In the genomic region with DNA sequence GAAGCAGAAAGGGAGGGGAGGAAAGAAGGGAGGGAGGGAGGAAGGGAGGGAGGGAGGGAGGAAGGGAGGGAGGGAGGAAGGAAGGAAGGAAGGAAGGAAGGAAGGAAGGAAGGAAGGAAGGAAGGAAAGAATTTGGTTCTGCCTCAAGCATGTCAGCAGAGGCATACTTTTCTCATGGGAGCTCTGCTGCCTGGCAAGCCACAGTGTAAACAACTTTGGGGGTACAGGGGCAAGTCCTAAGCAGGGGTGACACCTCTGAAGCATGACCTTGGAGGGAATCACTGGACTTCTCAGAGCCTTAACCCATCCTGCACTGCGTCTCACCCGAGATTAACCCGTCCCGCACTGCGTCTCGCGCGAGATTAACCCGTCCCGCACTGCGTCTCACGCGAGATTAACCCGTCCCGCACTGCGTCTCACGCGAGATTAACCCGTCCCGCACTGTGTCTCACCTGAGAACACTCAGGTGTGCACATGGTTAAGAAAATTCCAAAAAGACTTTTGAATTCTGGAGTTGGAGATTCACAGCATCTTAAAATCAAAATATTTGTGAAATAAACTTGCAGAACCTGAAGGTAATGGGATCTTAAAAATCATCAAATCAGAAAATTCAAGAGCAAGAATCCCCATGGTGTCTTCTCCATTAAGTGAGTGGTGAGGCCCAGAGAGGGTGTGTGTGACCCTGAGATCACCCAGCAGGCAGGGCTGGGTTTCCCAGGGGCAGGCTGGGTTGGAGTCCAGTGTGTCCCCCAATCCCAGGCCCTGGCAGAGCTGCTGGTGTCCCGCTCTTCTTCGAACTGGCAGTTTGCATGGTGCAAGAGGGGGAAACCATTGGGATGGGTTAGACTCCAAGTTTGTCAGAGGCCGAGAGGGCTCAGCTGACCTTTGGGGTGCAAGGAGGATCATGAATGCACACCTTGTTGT, we compare ENCODE assay signal across 34 cellular contexts.
"Had no signal": no experiment of that assay in that cellular context is flagged by ENCODE, and none has a peak within 500 bp of the region (broad histone marks: within the 10 kb centered on the region; RNA-seq: fewer than 3 reads in every experiment).

No MANE protein-coding gene starts in this region.

- H3K4me1 Mint-ChIP-seq: activated CD4-positive, alpha-beta T cell treated with anti-CD3 and anti-CD28 coated beads, Interleukin-2, amount 10 ng/mL, durations not matched to agents 24 days and 14 days; activated naive CD8-positive, alpha-beta T cell treated with anti-CD3 and anti-CD28 coated beads for 36 hours; T-helper 17 cell had no signal

- H3K4me1 ChIP-seq: adrenal gland, colonic mucosa, prostate gland, uterus had no signal

- H3K79me2 ChIP-seq: hepatocyte had no signal

- H3K4me2 ChIP-seq: hepatocyte, smooth muscle cell had no signal

- H3K4me3 Mint-ChIP-seq: activated CD4-positive, alpha-beta memory T cell treated with anti-CD3 and anti-CD28 coated beads for 36 hours; activated CD4-positive, alpha-beta T cell treated with anti-CD3 and anti-CD28 coated beads, Interleukin-2, amount 10 ng/mL, durations not matched to agents 24 days and 14 days; activated naive CD4-positive, alpha-beta T cell treated with anti-CD3 and anti-CD28 coated beads for 36 hours; activated naive CD8-positive, alpha-beta T cell treated with anti-CD3 and anti-CD28 coated beads for 36 hours; activated T-helper 1 cell treated with anti-CD3 and anti-CD28 coated beads, Interleukin-12 subunit alpha, Interleukin-12 subunit beta, Interleukin-2, Interleukin-4 antibody, amounts not matched to agents 30 ng/mL and 10 ng/mL and 1 ng/mL, durations not matched to agents 14 hours and 24 hours and 36 hours; nephron; T-helper 17 cell had no signal

- H3K9me3 ChIP-seq: adrenal gland, body of pancreas, colonic mucosa, esophagus squamous epithelium, ovary, prostate gland, suprapubic skin, tibial nerve, uterus had no signal

- H3K36me3 Mint-ChIP-seq: activated CD4-positive, alpha-beta memory T cell treated with anti-CD3 and anti-CD28 coated beads for 36 hours; activated naive CD8-positive, alpha-beta T cell treated with anti-CD3 and anti-CD28 coated beads for 36 hours had no signal

- H3K36me3 ChIP-seq: adrenal gland, colonic mucosa, esophagus squamous epithelium, ovary, prostate gland, suprapubic skin, tibial nerve, uterus had no signal

- H2AFZ ChIP-seq: hepatocyte had no signal

- H3K9me3 Mint-ChIP-seq: activated CD4-positive, alpha-beta memory T cell treated with anti-CD3 and anti-CD28 coated beads for 36 hours; activated CD4-positive, alpha-beta T cell treated with anti-CD3 and anti-CD28 coated beads, Interleukin-2, amount 10 ng/mL, durations not matched to agents 24 days and 14 days; activated naive CD4-positive, alpha-beta T cell treated with anti-CD3 and anti-CD28 coated beads for 36 hours; activated naive CD8-positive, alpha-beta T cell treated with anti-CD3 and anti-CD28 coated beads for 36 hours; activated T-helper 1 cell treated with anti-CD3 and anti-CD28 coated beads, Interleukin-12 subunit alpha, Interleukin-12 subunit beta, Interleukin-2, Interleukin-4 antibody, amounts not matched to agents 30 ng/mL and 10 ng/mL and 1 ng/mL, durations not matched to agents 14 hours and 24 hours and 36 hours; nephron had no signal

- H3K27me3 ChIP-seq: ovary, uterus had no signal

- DNase-seq: activated CD4-positive, alpha-beta memory T cell treated with anti-CD3 and anti-CD28 coated beads for 36 hours; activated CD4-positive, alpha-beta T cell treated with anti-CD3 and anti-CD28 coated beads, Interleukin-2, amount 10 ng/mL, durations not matched to agents 24 days and 14 days; activated CD4-positive, CD25-positive, alpha-beta regulatory T cell treated with anti-CD3 and anti-CD28 coated beads, Interleukin-2, amount 50 U/mL, for 72 hours; activated CD8-positive, alpha-beta memory T cell treated with anti-CD3 and anti-CD28 coated beads, Interleukin-2, amount 50 U/mL, for 4 hours; activated effector memory CD4-positive, alpha-beta T cell treated with anti-CD3 and anti-CD28 coated beads, Interleukin-2, amount 50 U/mL, for 16 hours; activated naive CD4-positive, alpha-beta T cell treated with anti-CD3 and anti-CD28 coated beads for 36 hours; activated naive CD8-positive, alpha-beta T cell treated with anti-CD3 and anti-CD28 coated beads for 36 hours; activated T-cell treated with anti-CD3 and anti-CD28 coated beads, Interleukin-2, amount 50 U/mL, for 1 hour; adrenal gland; aorta; colonic mucosa; effector CD8-positive, alpha-beta T cell; esophagus squamous epithelium; foreskin melanocyte; left cardiac atrium; left ventricle myocardium superior; mammary epithelial cell; ovary; retina; stimulated activated CD4-positive, alpha-beta T cell treated with anti-CD3 and anti-CD28 coated beads, Interleukin-15, amount 100 ng/mL, for 24 hours; stimulated activated CD4-positive, alpha-beta T cell treated with anti-CD3 and anti-CD28 coated beads, Interleukin-2, amount 100 ng/mL, for 24 hours; stimulated activated naive CD4-positive, alpha-beta T cell; T-helper 17 cell; T1000; uterus had no signal

- H3K4me3 ChIP-seq: adrenal gland, body of pancreas, colonic mucosa, esophagus squamous epithelium, hepatocyte, ovary, prostate gland, smooth muscle cell, suprapubic skin, tibial nerve, uterus had no signal

- H3K27ac Mint-ChIP-seq: activated CD4-positive, alpha-beta memory T cell treated with anti-CD3 and anti-CD28 coated beads for 36 hours; activated CD4-positive, alpha-beta T cell treated with anti-CD3 and anti-CD28 coated beads, Interleukin-2, amount 10 ng/mL, durations not matched to agents 24 days and 14 days; activated naive CD4-positive, alpha-beta T cell treated with anti-CD3 and anti-CD28 coated beads for 36 hours; activated naive CD8-positive, alpha-beta T cell treated with anti-CD3 and anti-CD28 coated beads for 36 hours; activated T-helper 1 cell treated with anti-CD3 and anti-CD28 coated beads, Interleukin-12 subunit alpha, Interleukin-12 subunit beta, Interleukin-2, Interleukin-4 antibody, amounts not matched to agents 30 ng/mL and 10 ng/mL and 1 ng/mL, durations not matched to agents 14 hours and 24 hours and 36 hours; nephron; T-helper 17 cell had no signal

- H3K27ac ChIP-seq: adrenal gland, body of pancreas, colonic mucosa, epithelial cell of prostate, esophagus squamous epithelium, hepatocyte, ovary, prostate gland, suprapubic skin, tibial nerve, uterus had no signal
